Comparison of ENCODE assay signal across 8 cellular contexts in genomic region chr21:36203603-36203889, GRCh38. TPM values are rescaled to one million over a fixed set of nuclear protein-coding genes. Genes with fewer than 3 reads are reported as not detected.
DNase-seq lines count a peak whose midpoint lies in the region; ATAC-seq and TF ChIP-seq lines count a peak whose summit lies in the region.

No MANE protein-coding gene starts in this region.

- TF ChIP-seq POLR2A in heart left ventricle (IDR thresholded peaks at IDR 0.05) = no peak

- TF ChIP-seq CTCF in heart left ventricle (IDR thresholded peaks at IDR 0.05) (no peak), right atrium auricular region (IDR thresholded peaks at IDR 0.05) (no peak), fibroblast of pulmonary artery (IDR thresholded peaks at IDR 0.05; ENCODE audit: low read length, missing control alignments) (no peak)

- WGBS in heart left ventricle, 4 donors = 20 to 34% (median 23%) methylated on average over 1 of the region's 1 CpG

- DNase-seq in heart left ventricle (no peak), right atrium auricular region (ENCODE audit: low spot score) (no peak), fibroblast of pulmonary artery (ENCODE audit: low read depth) (peak; percentile 74), NCI-H2196 (lab: John Stamatoyannopoulos, UW; ENCODE audit: unreplicated experiment) (no peak)
- DNase-seq in activated CD4-positive, alpha-beta T cell treated with anti-CD3 and anti-CD28 coated beads for 4 hours = peak; percentile 18 to 38
- peak; percentile 28 to 61 for DNase-seq in stimulated activated CD4-positive, alpha-beta T cell treated with anti-CD3 and anti-CD28 coated beads, Interleukin-4, amount 100 ng/mL, for 48 hours (ENCODE audit: low read depth in 2 of 2)

- intact Hi-C loops in heart left ventricle (cut with DNase I) = loop anchor here in 2 of 10 donors (2.0 to 10.0 kb wide), 2 partner anchors 49 to 53 kb away; partner anchors contain the start of gene DOP1B (in 1 of the 2)

- peaks cover 0 to 27% (median 7%) of the 10 kb centered on the region in 9 donors for H3K36me3 ChIP-seq in heart left ventricle
- H3K36me3 ChIP-seq in right atrium auricular region = no peaks in the 10 kb centered on the region

- no peaks in the 10 kb centered on the region for H3K27me3 ChIP-seq in heart left ventricle
- no peaks in the 10 kb centered on the region for H3K27me3 ChIP-seq in right atrium auricular region

- H3K9me3 ChIP-seq in heart left ventricle (no peaks in the 10 kb centered on the region), right atrium auricular region (no peaks in the 10 kb centered on the region)

- no peak overlapping the region for H3K27ac ChIP-seq in heart left ventricle
- H3K27ac ChIP-seq in right atrium auricular region = no peak overlapping the region

- H3K4me1 ChIP-seq in heart left ventricle (peaks cover 0 to 15% (median 0%) of the 10 kb centered on the region in 12 donors), right atrium auricular region (no peaks in the 10 kb centered on the region)

- ATAC-seq in heart left ventricle (peak in 3 of 4 donors; percentile 48 to 79 (median 54)), GM18858 (IDR thresholded peaks at IDR 0.05; ENCODE audit: unreplicated experiment) (no peak), GM21576 (IDR thresholded peaks at IDR 0.05; ENCODE audit: unreplicated experiment) (no peak)

- H3K4me3 ChIP-seq in heart left ventricle (no peak overlapping the region), right atrium auricular region (no peak overlapping the region), fibroblast of pulmonary artery (replicated peaks; ENCODE audit: low read depth, low read length) (no peak overlapping the region)

RNA-seq across cellular contexts. Expression of gene DOP1B, which starts 46.9 kb away (rescaled TPM):
- total RNA-seq in heart left ventricle = 10 to 100 TPM; 10.6 to 26.5 (median 15.5) TPM
- 1 to 10 TPM; 5.1 to 6.1 TPM for polyA plus RNA-seq in heart left ventricle
- total RNA-seq in right atrium auricular region = 1 to 10 TPM; 4.0 to 4.9 TPM

Comparison
In these comparisons a context has a peak if more than half of its experiments do, and no peak if none do; other contexts are left out.
1. ATAC-seq: peak in heart left ventricle (3 of 4); none in GM18858 (single experiment) and GM21576 (single experiment).
2. DNase-seq: peak in activated CD4-positive, alpha-beta T cell treated with anti-CD3 and anti-CD28 coated beads for 4 hours (2 of 2), fibroblast of pulmonary artery (single experiment) and stimulated activated CD4-positive, alpha-beta T cell treated with anti-CD3 and anti-CD28 coated beads, Interleukin-4, amount 100 ng/mL, for 48 hours (2 of 2); none in heart left ventricle (0 of 5), right atrium auricular region (single experiment) and NCI-H2196 (single experiment).